1 cellular context compared by ENCODE assay signal in genomic region chr7:73350311-73351068, GRCh38.
TF ChIP-seq lines count a peak whose summit lies in the region.

No MANE protein-coding gene starts in this region.

TF ChIP-seq in H1, 55 proteins besides CTCF, POLR2A, EP300 and RAD21:
- TF ChIP-seq TAF1 (IDR thresholded peaks at IDR 0.05; ENCODE audit: low read depth, low read length): no peak
- TF ChIP-seq SRF (IDR thresholded peaks at IDR 0.05; ENCODE audit: low read depth, low read length): no peak
- TF ChIP-seq RFX5 (IDR thresholded peaks at IDR 0.05; ENCODE audit: borderline replicate concordance, low read depth, low read length): no peak
- no peak for TF ChIP-seq PHF8 (conservative IDR thresholded peaks at IDR 0.05; ENCODE audit: low read depth, low read length)
- no peak for TF ChIP-seq RNF2 (IDR thresholded peaks at IDR 0.05; ENCODE audit: borderline replicate concordance, low read depth, low read length, missing control alignments, poor library complexity, severe bottlenecking)
- TF ChIP-seq TCF12 (IDR thresholded peaks at IDR 0.05; ENCODE audit: low read depth, low read length): no peak
- no peak for TF ChIP-seq SAP30 (IDR thresholded peaks at IDR 0.05; ENCODE audit: insufficient read depth, insufficient replicate concordance, low read length)
- TF ChIP-seq GTF2F1 (IDR thresholded peaks at IDR 0.05; ENCODE audit: borderline replicate concordance, low read depth, low read length): no peak
- TF ChIP-seq SIX5 (IDR thresholded peaks at IDR 0.05; ENCODE audit: low read depth, low read length): no peak
- TF ChIP-seq CHD2 (IDR thresholded peaks at IDR 0.05; ENCODE audit: low read length): no peak
- no peak for TF ChIP-seq CEBPB (IDR thresholded peaks at IDR 0.05; ENCODE audit: low read depth, low read length)
- no peak for TF ChIP-seq USF2 (IDR thresholded peaks at IDR 0.05; ENCODE audit: low read length)
- TF ChIP-seq POU5F1 (IDR thresholded peaks at IDR 0.05; ENCODE audit: low read depth, low read length): no peak
- TF ChIP-seq SUZ12 (IDR thresholded peaks at IDR 0.05; ENCODE audit: low read length): no peak
TF ChIP-seq in H1: peak in this region for 0.
